15 cellular contexts compared by ENCODE assay signal in the genomic region with DNA sequence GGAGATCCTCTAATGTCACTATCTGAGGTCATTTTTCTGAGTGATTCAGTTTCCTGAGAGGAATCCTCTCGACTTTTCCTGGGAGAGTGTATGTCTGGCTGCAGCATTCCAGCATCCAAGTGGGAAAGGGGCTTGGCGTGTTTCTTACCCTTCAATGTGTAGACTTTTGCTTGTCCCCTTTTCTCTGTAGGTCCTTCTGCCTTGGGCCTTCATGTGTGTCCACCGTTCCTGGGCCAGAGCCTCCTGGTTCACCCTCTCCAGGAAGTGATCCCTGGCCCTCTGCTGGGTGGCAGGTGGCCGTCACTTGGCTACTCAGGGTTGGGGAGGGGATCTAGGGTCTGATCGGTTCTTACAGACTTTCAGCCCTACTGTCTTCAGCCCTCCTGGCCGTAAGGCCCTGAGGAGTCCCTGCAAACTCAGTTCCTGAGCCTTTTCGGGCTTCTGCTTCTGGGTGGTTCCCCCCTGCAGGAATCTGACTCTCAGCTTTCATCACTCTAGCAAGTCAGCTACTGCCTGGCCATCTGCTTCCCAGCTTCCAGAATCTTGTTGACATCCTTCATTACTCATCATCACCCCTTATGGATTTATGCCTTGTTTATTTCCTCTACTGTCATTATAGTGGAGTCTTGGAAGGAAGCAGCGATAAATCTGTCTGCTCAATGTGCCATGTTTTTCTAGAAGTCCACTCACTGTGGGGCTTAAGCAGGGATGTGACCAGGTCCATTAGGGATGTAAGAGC. TPM values are rescaled to one million over a fixed set of nuclear protein-coding genes. Genes with fewer than 3 reads are reported as not detected.
DNase-seq lines count a peak whose midpoint lies in the region; ATAC-seq and TF ChIP-seq lines count a peak whose summit lies in the region.
"Had no signal": no experiment of that assay in that cellular context is flagged by ENCODE, and none has a peak within 500 bp of the region (broad histone marks: within the 10 kb centered on the region; RNA-seq: fewer than 3 reads in every experiment).

No MANE protein-coding gene starts in this region.

- H3K4me1 ChIP-seq in PC-3 (ENCODE audit: insufficient read depth, low read length): no peaks in the 10 kb centered on the region

- no peaks in the 10 kb centered on the region for H3K27me3 ChIP-seq in PC-3 (ENCODE audit: low read length)
- H3K27me3 ChIP-seq: heart left ventricle had no signal

- no peaks in the 10 kb centered on the region for H3K9me3 ChIP-seq in PC-3 (ENCODE audit: low read length)

- no peak overlapping the region for H3K4me3 Mint-ChIP-seq in type B pancreatic cell
- H3K4me3 Mint-ChIP-seq: CD8-positive, alpha-beta T cell had no signal

- H3K79me2 ChIP-seq in PC-3 (ENCODE audit: low read length): no peaks in the 10 kb centered on the region

- no peak overlapping the region for H3K4me3 ChIP-seq in PC-3 (ENCODE audit: low read length)
- H3K4me3 ChIP-seq in fibroblast of pulmonary artery (replicated peaks; ENCODE audit: low read depth, low read length): no peak overlapping the region
- H3K4me3 ChIP-seq: heart left ventricle had no signal

- H3K27ac Mint-ChIP-seq in type B pancreatic cell: no peak overlapping the region
- H3K27ac Mint-ChIP-seq: CD8-positive, alpha-beta T cell had no signal

- no peaks in the 10 kb centered on the region for H3K4me1 Mint-ChIP-seq in type B pancreatic cell (ENCODE audit: unreplicated experiment)

- POLR2A ChIA-PET in PC-3 (lab: Charles Lee; ENCODE audit: unreplicated experiment): no interaction called here

- no peaks in the 10 kb centered on the region for H3K9me3 Mint-ChIP-seq in type B pancreatic cell

- BruUV-seq in PC-3 (replicated peaks; lab: Mats Ljungman, UMichigan): no TSS peak

- intact Hi-C loops in PC-3 (cut with micrococcal nuclease): no loop called here

- no peak overlapping the region for H2AFZ ChIP-seq in PC-3 (ENCODE audit: low read length)

- peaks cover 10% of the 10 kb centered on the region for H3K27me3 Mint-ChIP-seq in type B pancreatic cell

- CTCF ChIA-PET in PC-3 (lab: Charles Lee): no interaction called here

- H3K9me2 ChIP-seq in PC-3 (replicated peaks; ENCODE audit: low read length): no peaks in the 10 kb centered on the region

- no peak for TF ChIP-seq CTCF in PC-3 (conservative IDR thresholded peaks at IDR 0.05; ENCODE audit: low read depth, low read length)
- no peak for TF ChIP-seq CTCF in fibroblast of pulmonary artery (IDR thresholded peaks at IDR 0.05; ENCODE audit: low read length, missing control alignments)
- no peak for TF ChIP-seq CTCF in type B pancreatic cell (conservative IDR thresholded peaks at IDR 0.05)

- H3K27ac ChIP-seq in PC-3 (ENCODE audit: low read length): no peak overlapping the region
- H3K27ac ChIP-seq: epithelial cell of prostate, heart left ventricle had no signal

- H4K20me1 ChIP-seq in PC-3 (ENCODE audit: low read length): no peaks in the 10 kb centered on the region

- no peak overlapping the region for H3K9ac ChIP-seq in PC-3 (ENCODE audit: low read length)

- no peaks in the 10 kb centered on the region for H3F3A ChIP-seq in PC-3 (ENCODE audit: low read length, unreplicated experiment)

- no peaks in the 10 kb centered on the region for H3K36me3 ChIP-seq in PC-3 (ENCODE audit: low read depth, low read length)
- H3K36me3 ChIP-seq: heart left ventricle had no signal

- no peaks in the 10 kb centered on the region for H3K36me3 Mint-ChIP-seq in type B pancreatic cell

- no peak overlapping the region for H3K4me2 ChIP-seq in PC-3 (ENCODE audit: low read length)

- ATAC-seq in PC-3 (peak; percentile 43), HG02840 (IDR thresholded peaks at IDR 0.05; ENCODE audit: low FRiP score, unreplicated experiment) (no peak)
- ATAC-seq: CD8-positive, alpha-beta T cell; heart left ventricle had no signal

- peak; percentile 38 for DNase-seq in activated CD8-positive, alpha-beta memory T cell treated with anti-CD3 and anti-CD28 coated beads for 24 hours
- DNase-seq in activated CD8-positive, alpha-beta memory T cell treated with anti-CD3 and anti-CD28 coated beads, Interleukin-2, amount 50 U/mL, for 4 hours: no peak
- DNase-seq in PC-3 (no peak), fibroblast of pulmonary artery (ENCODE audit: low read depth) (peak; percentile 18), type B pancreatic cell (ENCODE audit: extremely low spot score, unreplicated experiment) (peak; percentile 51), OCI-M1 (lab: John Stamatoyannopoulos, UW) (no peak)
- no peak for DNase-seq in activated CD4-positive, alpha-beta T cell treated with anti-CD3 and anti-CD28 coated beads, Interleukin-2, amount 50 U/mL, for 4 hours
- DNase-seq: activated CD4-positive, CD25-positive, alpha-beta regulatory T cell treated with anti-CD3 and anti-CD28 coated beads, Interleukin-2, amount 50 U/mL, for 72 hours; activated T-cell treated with anti-CD3 and anti-CD28 coated beads, Interleukin-2, amount 50 U/mL, for 1 hour; NCI-H187; small intestine had no signal

RNA-seq across cellular contexts. Expression of a gene that starts 36.5 kb away (rescaled TPM):
- total RNA-seq in PC-3 (2014; rRNA removed) (1.1 TPM in 1 of 2 replicates, not detected in the other), type B pancreatic cell (ENCODE audit: low replicate concordance) (2.7 and 6.3 TPM in 2 replicates)

RNA-seq across cellular contexts. Expression of a gene that starts 50.2 kb away (rescaled TPM):
- total RNA-seq in PC-3 (2014; rRNA removed) (0.35 and 3.7 TPM in 2 replicates), type B pancreatic cell (ENCODE audit: low replicate concordance) (2.4 and 5.8 TPM in 2 replicates)

RNA-seq across cellular contexts. Expression of a gene that starts 50.2 kb away (rescaled TPM):
- total RNA-seq in PC-3 (2014; rRNA removed): 12.4 and 14.7 TPM in 2 replicates
- 17.0 and 20.0 TPM in 2 replicates for total RNA-seq in type B pancreatic cell (ENCODE audit: low replicate concordance)

Comparison
In these comparisons a context has a peak if more than half of its experiments do, and no peak if none do; other contexts are left out.
1. DNase-seq: peak in activated CD8-positive, alpha-beta memory T cell treated with anti-CD3 and anti-CD28 coated beads for 24 hours (single experiment), fibroblast of pulmonary artery (single experiment) and type B pancreatic cell (single experiment); none in activated CD8-positive, alpha-beta memory T cell treated with anti-CD3 and anti-CD28 coated beads, Interleukin-2, amount 50 U/mL, for 4 hours (single experiment), PC-3 (single experiment), activated CD4-positive, alpha-beta T cell treated with anti-CD3 and anti-CD28 coated beads, Interleukin-2, amount 50 U/mL, for 4 hours (0 of 2) and OCI-M1 (single experiment).